ENCODE assay signal across 8 cellular contexts in the genomic region with DNA sequence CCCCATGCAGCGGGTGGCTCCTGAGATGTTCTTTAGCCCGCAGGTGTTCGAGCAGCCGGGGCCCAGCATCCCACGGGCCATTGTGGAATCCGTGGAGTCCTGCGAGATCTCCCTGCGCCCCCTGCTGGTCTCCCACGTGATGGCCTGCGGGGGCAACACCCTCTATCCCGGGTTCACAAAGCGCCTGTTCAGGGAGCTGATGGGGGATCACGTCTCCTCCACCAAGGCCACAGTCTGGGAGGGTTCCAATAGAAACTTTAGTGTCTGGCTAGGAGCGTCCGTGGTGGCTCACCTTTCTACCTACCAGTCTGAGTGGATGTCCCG.
A peak's percentile ranks its signal among the peaks of the same experiment; 100 is the strongest.
DNase-seq lines count a peak whose midpoint lies in the region; ATAC-seq and TF ChIP-seq lines count a peak whose summit lies in the region.

No MANE protein-coding gene starts in this region.

- H3K9me3 ChIP-seq in NT2/D1 (ENCODE audit: insufficient read depth, low read length): no peaks in the 10 kb centered on the region; the same call in 1 of the 2 replicates
- no peaks in the 10 kb centered on the region for H3K9me3 ChIP-seq in esophagus muscularis mucosa

- no peaks in the 10 kb centered on the region for H3K27me3 ChIP-seq in NT2/D1 (ENCODE audit: insufficient read depth, insufficient read length)
- H3K27me3 ChIP-seq in esophagus muscularis mucosa: peaks cover 0 to 85% (median 7%) of the 10 kb centered on the region in 4 donors

- no peaks in the 10 kb centered on the region for H3K36me3 Mint-ChIP-seq in activated T-helper 1 cell treated with anti-CD3 and anti-CD28 coated beads, Interleukin-12 subunit alpha, Interleukin-12 subunit beta, Interleukin-2, Interleukin-4 antibody, amounts not matched to agents 30 ng/mL and 10 ng/mL and 1 ng/mL, durations not matched to agents 14 hours and 24 hours and 36 hours (ENCODE audit: low read depth)

- H3K9me3 Mint-ChIP-seq in activated T-helper 1 cell treated with anti-CD3 and anti-CD28 coated beads, Interleukin-12 subunit alpha, Interleukin-12 subunit beta, Interleukin-2, Interleukin-4 antibody, amounts not matched to agents 30 ng/mL and 10 ng/mL and 1 ng/mL, durations not matched to agents 14 hours and 24 hours and 36 hours: no peaks in the 10 kb centered on the region

- H3K4me3 Mint-ChIP-seq in activated T-helper 1 cell treated with anti-CD3 and anti-CD28 coated beads, Interleukin-12 subunit alpha, Interleukin-12 subunit beta, Interleukin-2, Interleukin-4 antibody, amounts not matched to agents 30 ng/mL and 10 ng/mL and 1 ng/mL, durations not matched to agents 14 hours and 24 hours and 36 hours: no peak overlapping the region

- no peak overlapping the region for H3K9ac ChIP-seq in NT2/D1 (ENCODE audit: insufficient read length, low read depth)

- no peak overlapping the region for H3K27ac Mint-ChIP-seq in activated T-helper 1 cell treated with anti-CD3 and anti-CD28 coated beads, Interleukin-12 subunit alpha, Interleukin-12 subunit beta, Interleukin-2, Interleukin-4 antibody, amounts not matched to agents 30 ng/mL and 10 ng/mL and 1 ng/mL, durations not matched to agents 14 hours and 24 hours and 36 hours

- H3K4me1 Mint-ChIP-seq in activated T-helper 1 cell treated with anti-CD3 and anti-CD28 coated beads, Interleukin-12 subunit alpha, Interleukin-12 subunit beta, Interleukin-2, Interleukin-4 antibody, amounts not matched to agents 30 ng/mL and 10 ng/mL and 1 ng/mL, durations not matched to agents 14 hours and 24 hours and 36 hours (ENCODE audit: low read depth): no peaks in the 10 kb centered on the region

- H3K4me3 ChIP-seq in NT2/D1 (ENCODE audit: insufficient read length, low read depth) (no peak overlapping the region), esophagus muscularis mucosa (no peak overlapping the region)

- no peak overlapping the region for H3K27ac ChIP-seq in esophagus muscularis mucosa (replicated peaks in 1 of 4)

- peak; percentile 35 to 55 (median 46) for TF ChIP-seq CTCF in esophagus muscularis mucosa (IDR thresholded peaks at IDR 0.05)
- no peak for TF ChIP-seq CTCF in omental fat pad (IDR thresholded peaks at IDR 0.05)

- WGBS in esophagus muscularis mucosa: 88% methylated on average over 3 of the region's 16 CpGs

- H3K36me3 ChIP-seq in NT2/D1 (ENCODE audit: insufficient read depth, insufficient read length, low read length): no peaks in the 10 kb centered on the region
- no peaks in the 10 kb centered on the region for H3K36me3 ChIP-seq in esophagus muscularis mucosa

- no peak for TF ChIP-seq EP300 in esophagus muscularis mucosa (IDR thresholded peaks at IDR 0.05)

- ATAC-seq in omental fat pad (ENCODE audit: low FRiP score) (no peak), GM18907 (IDR thresholded peaks at IDR 0.05; ENCODE audit: unreplicated experiment) (no peak)

- TF ChIP-seq POLR2A in esophagus muscularis mucosa (IDR thresholded peaks at IDR 0.05; ENCODE audit: low read depth): no peak

- H3K4me1 ChIP-seq in NT2/D1 (ENCODE audit: insufficient read depth, insufficient read length): no peaks in the 10 kb centered on the region
- no peaks in the 10 kb centered on the region for H3K4me1 ChIP-seq in esophagus muscularis mucosa

- intact Hi-C loops in esophagus muscularis mucosa (cut with DNase I): loop anchor here (10.0 kb wide), 1 partner anchor 331 kb away; no protein-coding TSS in a partner anchor
- intact Hi-C loops in activated T-helper 1 cell treated with anti-CD3 and anti-CD28 coated beads, Interleukin-12 subunit alpha, Interleukin-12 subunit beta, Interleukin-2, Interleukin-4 antibody, amounts not matched to agents 30 ng/mL and 10 ng/mL and 1 ng/mL, durations not matched to agents 14 hours and 24 hours and 36 hours (cut with micrococcal nuclease): no loop called here

- DNase-seq in NCI-H345 (lab: John Stamatoyannopoulos, UW) (peak; percentile 16), NCI-H345 treated with DMSO at 0.1 percent for 48 hours (lab: John Stamatoyannopoulos, UW; ENCODE audit: unreplicated experiment) (no peak), NT2/D1 (ENCODE audit: low read depth, low spot score) (peak; percentile 23), esophagus muscularis mucosa (ENCODE audit: extremely low spot score) (no peak), omental fat pad (ENCODE audit: low spot score) (peak; percentile 41), activated gamma-delta T cell (lab: John Stamatoyannopoulos, UW) (no peak)
- DNase-seq in activated T-helper 1 cell treated with anti-CD3 and anti-CD28 coated beads, Interleukin-12 subunit alpha, Interleukin-12 subunit beta, Interleukin-2, Interleukin-4 antibody, amounts not matched to agents 30 ng/mL and 10 ng/mL and 1 ng/mL, durations not matched to agents 14 hours and 24 hours and 36 hours (ENCODE audit: low spot score): no peak

- no peaks in the 10 kb centered on the region for H3K27me3 Mint-ChIP-seq in activated T-helper 1 cell treated with anti-CD3 and anti-CD28 coated beads, Interleukin-12 subunit alpha, Interleukin-12 subunit beta, Interleukin-2, Interleukin-4 antibody, amounts not matched to agents 30 ng/mL and 10 ng/mL and 1 ng/mL, durations not matched to agents 14 hours and 24 hours and 36 hours (ENCODE audit: insufficient read depth)

Comparison
In these comparisons a context has a peak if more than half of its experiments do, and no peak if none do; other contexts are left out.
1. DNase-seq: peak in NCI-H345 (single experiment), NT2/D1 (single experiment) and omental fat pad (single experiment); none in NCI-H345 treated with DMSO at 0.1 percent for 48 hours (single experiment), esophagus muscularis mucosa (single experiment), activated gamma-delta T cell (single experiment) and activated T-helper 1 cell treated with anti-CD3 and anti-CD28 coated beads, Interleukin-12 subunit alpha, Interleukin-12 subunit beta, Interleukin-2, Interleukin-4 antibody, amounts not matched to agents 30 ng/mL and 10 ng/mL and 1 ng/mL, durations not matched to agents 14 hours and 24 hours and 36 hours (single experiment).
2. CTCF ChIP-seq: peak in esophagus muscularis mucosa (3 of 3); none in omental fat pad (0 of 3).